Comparison of ENCODE assay signal across 8 cellular contexts in genomic region chr10:78028438-78029293, GRCh38. TPM values are rescaled to one million over a fixed set of nuclear protein-coding genes. Genes with fewer than 3 reads are reported as not detected.
DNase-seq lines count a peak whose midpoint lies in the region; ATAC-seq and TF ChIP-seq lines count a peak whose summit lies in the region.

No MANE protein-coding gene starts in this region.

- H3K27me3 ChIP-seq in iPS-20b (ENCODE audit: insufficient read depth, low read length) = no peaks in the 10 kb centered on the region

- H3K36me3 Mint-ChIP-seq in stimulated activated naive CD8-positive, alpha-beta T cell treated with anti-CD3 and anti-CD28 coated beads, Interleukin-15, Interleukin-2, amounts not matched to agents 100 ng/mL and 50 ng/mL, for 24 hours (ENCODE audit: low read depth) = peaks cover 46% of the 10 kb centered on the region
- peaks cover 5% of the 10 kb centered on the region for H3K36me3 Mint-ChIP-seq in IgD-negative memory B cell

- peak overlapping the region; percentile 92 for H3K4me3 ChIP-seq in astrocyte of the cerebellum (ENCODE audit: low read depth, low read length)
- peak overlapping the region; percentile 90 for H3K4me3 ChIP-seq in iPS-20b (ENCODE audit: low read length)

- H3K9me3 ChIP-seq in iPS-20b (ENCODE audit: insufficient read depth, low read depth, low read length) = no peaks in the 10 kb centered on the region

- H3K36me3 ChIP-seq in iPS-20b (ENCODE audit: insufficient read depth, low read depth, low read length) = peaks cover 35% of the 10 kb centered on the region

- peak overlapping the region; percentile 100 for H3K27ac Mint-ChIP-seq in stimulated activated naive CD8-positive, alpha-beta T cell treated with anti-CD3 and anti-CD28 coated beads, Interleukin-15, Interleukin-2, amounts not matched to agents 100 ng/mL and 50 ng/mL, for 24 hours
- H3K27ac Mint-ChIP-seq in IgD-negative memory B cell = peak overlapping the region; percentile 94 to 98 (median 96)

- H3K9ac ChIP-seq in iPS-20b (ENCODE audit: low read depth, low read length) = peak overlapping the region; percentile 92; the same call in 1 of the 2 replicates

- no peaks in the 10 kb centered on the region for H3K4me1 ChIP-seq in iPS-20b (ENCODE audit: insufficient read depth, low read length)

- TF ChIP-seq CTCF in astrocyte of the cerebellum (IDR thresholded peaks at IDR 0.05; ENCODE audit: low read depth, low read length, missing control alignments) = no peak

- H3K27me3 Mint-ChIP-seq in stimulated activated naive CD8-positive, alpha-beta T cell treated with anti-CD3 and anti-CD28 coated beads, Interleukin-15, Interleukin-2, amounts not matched to agents 100 ng/mL and 50 ng/mL, for 24 hours = no peaks in the 10 kb centered on the region
- H3K27me3 Mint-ChIP-seq in IgD-negative memory B cell = peaks cover 4% of the 10 kb centered on the region

- H3K4me3 Mint-ChIP-seq in stimulated activated naive CD8-positive, alpha-beta T cell treated with anti-CD3 and anti-CD28 coated beads, Interleukin-15, Interleukin-2, amounts not matched to agents 100 ng/mL and 50 ng/mL, for 24 hours = peak overlapping the region; percentile 100
- H3K4me3 Mint-ChIP-seq in IgD-negative memory B cell = peak overlapping the region; percentile 97 to 100 (median 99)

- H3K9me3 Mint-ChIP-seq in stimulated activated naive CD8-positive, alpha-beta T cell treated with anti-CD3 and anti-CD28 coated beads, Interleukin-15, Interleukin-2, amounts not matched to agents 100 ng/mL and 50 ng/mL, for 24 hours = no peaks in the 10 kb centered on the region
- H3K9me3 Mint-ChIP-seq in IgD-negative memory B cell = no peaks in the 10 kb centered on the region

- H3K4me1 Mint-ChIP-seq in stimulated activated naive CD8-positive, alpha-beta T cell treated with anti-CD3 and anti-CD28 coated beads, Interleukin-15, Interleukin-2, amounts not matched to agents 100 ng/mL and 50 ng/mL, for 24 hours (ENCODE audit: low read depth) = peaks cover 34% of the 10 kb centered on the region
- H3K4me1 Mint-ChIP-seq in IgD-negative memory B cell = peaks cover 21 to 29% (median 27%) of the 10 kb centered on the region in 3 donors

- H3K27ac ChIP-seq in iPS-20b (ENCODE audit: low read length) = peak overlapping the region; percentile 10

- in situ Hi-C loops in astrocyte of the cerebellum (cut with HindIII; ENCODE audit: low sequenced_read_pairs) = no loop called here

- DNase-seq in stimulated activated naive CD8-positive, alpha-beta T cell treated with anti-CD3 and anti-CD28 coated beads, Interleukin-15, Interleukin-2, amounts not matched to agents 100 U/mL and 50 U/mL, for 24 hours = no peak
- no peak for DNase-seq in astrocyte of the cerebellum (ENCODE audit: low read depth)
- DNase-seq in stimulated activated CD8-positive, alpha-beta memory T cell treated with anti-CD3 and anti-CD28 coated beads, Interleukin-12 subunit alpha, Interleukin-12 subunit beta, amount 100 ng/mL, for 4 hours (ENCODE audit: low read depth) = peak; percentile 4
- DNase-seq in KG1 (lab: John Stamatoyannopoulos, UW) = no peak
- DNase-seq in NAMALWA (ENCODE audit: low spot score) = no peak

- ATAC-seq in stimulated activated naive CD8-positive, alpha-beta T cell treated with anti-CD3 and anti-CD28 coated beads, Interleukin-15, Interleukin-2, amounts not matched to agents 100 U/mL and 50 U/mL, for 24 hours = no peak

RNA-seq across cellular contexts. Expression of gene POLR3A, which starts 0.6 kb away (rescaled TPM):
- 6.5 TPM for polyA plus RNA-seq in IgD-negative memory B cell

RNA-seq across cellular contexts. Expression of gene RPS24, which starts 5.0 kb away (rescaled TPM):
- 1,078 TPM for polyA plus RNA-seq in IgD-negative memory B cell
